Comparison of ENCODE assay signal across 12 cellular contexts in the genomic region with DNA sequence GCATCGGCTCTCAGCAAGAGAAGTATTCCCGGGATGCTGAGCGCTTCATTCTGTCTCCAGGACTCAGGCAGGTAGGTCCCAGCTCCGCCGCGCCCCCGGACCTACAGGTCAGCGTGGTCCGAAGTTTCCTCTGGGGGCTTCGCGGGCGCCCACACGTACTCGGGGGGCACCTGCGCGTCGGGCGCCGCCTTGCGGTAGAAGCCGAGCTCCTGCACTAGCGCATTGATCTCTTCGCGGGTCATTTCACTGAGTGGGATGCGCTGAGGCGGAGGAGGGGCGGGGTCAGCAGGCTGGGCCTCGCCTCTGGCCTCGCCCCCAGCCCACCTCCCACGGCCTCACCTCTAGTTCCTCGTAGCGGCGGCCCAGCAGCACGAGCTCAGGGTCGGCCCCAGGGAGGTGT. TPM values are rescaled to one million over a fixed set of nuclear protein-coding genes. Genes with fewer than 3 reads are reported as not detected.
DNase-seq lines count a peak whose midpoint lies in the region; ATAC-seq and TF ChIP-seq lines count a peak whose summit lies in the region.
"Had no signal": no experiment of that assay in that cellular context is flagged by ENCODE, and none has a peak within 500 bp of the region (broad histone marks: within the 10 kb centered on the region; RNA-seq: fewer than 3 reads in every experiment).

No MANE protein-coding gene starts in this region.

- H3K4me3 ChIP-seq in astrocyte of the spinal cord (ENCODE audit: low read depth, low read length) (no peak overlapping the region), iPS-18a (ENCODE audit: low read length) (peak overlapping the region; percentile 27), sigmoid colon (peak overlapping the region; percentile 73 to 98 (median 92))
- no peak overlapping the region for H3K4me3 ChIP-seq in naive thymus-derived CD4-positive, alpha-beta T cell (ENCODE audit: low read length)

- no peaks in the 10 kb centered on the region for H3K9me3 Mint-ChIP-seq in naive thymus-derived CD4-positive, alpha-beta T cell
- H3K9me3 Mint-ChIP-seq: activated B cell treated with CpG ODN at 0.5 μM for 24 hours; stimulated activated memory B cell treated with anti-CD40 and anti-IgM and Interleukin-4, amounts not matched to agents 10 μg/mL and 1 μg/mL and 100 μg/mL, for 72 hours had no signal

- in situ Hi-C loops in astrocyte of the spinal cord (cut with HindIII; ENCODE audit: low sequenced_read_pairs), result no loop called here

- peaks cover 34% of the 10 kb centered on the region for H3K27me3 ChIP-seq in iPS-18a (ENCODE audit: control insufficient read depth, insufficient read depth, low read length)
- H3K27me3 ChIP-seq in sigmoid colon, result no peaks in the 10 kb centered on the region
- no peaks in the 10 kb centered on the region for H3K27me3 ChIP-seq in naive thymus-derived CD4-positive, alpha-beta T cell (ENCODE audit: control insufficient read depth in 2 of 2, insufficient read depth in 2 of 2, low read length in 2 of 2)

- TF ChIP-seq EP300 in sigmoid colon (IDR thresholded peaks at IDR 0.05), result no peak

- H3K4me1 Mint-ChIP-seq in naive thymus-derived CD4-positive, alpha-beta T cell, result peaks cover 12 to 26% (median 20%) of the 10 kb centered on the region in 7 donors

- peak; percentile 33 for TF ChIP-seq CTCF in GM20000 (IDR thresholded peaks at IDR 0.05; ENCODE audit: extremely low read depth, missing control alignments)
- peak; percentile 56 for TF ChIP-seq CTCF in astrocyte of the spinal cord (IDR thresholded peaks at IDR 0.05; ENCODE audit: low read depth, low read length)
- peak in 3 of 4 experiments; percentile 42 to 83 (median 54) for TF ChIP-seq CTCF in sigmoid colon (IDR thresholded peaks at IDR 0.05)

- WGBS in sigmoid colon, 2 donors, result 50 to 79% methylated on average over 35 of the region's 35 CpGs

- no peak overlapping the region for H3K4me3 Mint-ChIP-seq in naive thymus-derived CD4-positive, alpha-beta T cell
- H3K4me3 Mint-ChIP-seq: stimulated activated memory B cell treated with anti-CD40 and anti-IgM and Interleukin-4, amounts not matched to agents 10 μg/mL and 1 μg/mL and 100 μg/mL, for 72 hours had no signal

- no peak overlapping the region for H3K27ac Mint-ChIP-seq in naive thymus-derived CD4-positive, alpha-beta T cell
- H3K27ac Mint-ChIP-seq: activated B cell treated with CpG ODN at 0.5 μM for 24 hours; stimulated activated memory B cell treated with anti-CD40 and anti-IgM and Interleukin-4, amounts not matched to agents 10 μg/mL and 1 μg/mL and 100 μg/mL, for 72 hours had no signal

- no peak for ATAC-seq in HG02571 (IDR thresholded peaks at IDR 0.05; ENCODE audit: unreplicated experiment)
- ATAC-seq in naive thymus-derived CD4-positive, alpha-beta T cell, result no peak
- ATAC-seq: stimulated activated memory B cell treated with anti-CD40 and anti-IgM and Interleukin-4, amounts not matched to agents 10 μg/mL and 1 μg/mL and 100 μg/mL, for 72 hours had no signal

- no peak overlapping the region for H3K9ac ChIP-seq in iPS-18a (ENCODE audit: low read length)

- DNase-seq in GM20000 (ENCODE audit: low spot score) (no peak), astrocyte of the spinal cord (ENCODE audit: low read depth, low spot score) (no peak), sigmoid colon (peak; percentile 83), NCI-H1092 treated with DMSO at 0.1 percent for 48 hours (lab: John Stamatoyannopoulos, UW) (no peak), NOMO-1 treated with DMSO at 0.1 percent for 48 hours (lab: John Stamatoyannopoulos, UW; ENCODE audit: unreplicated experiment) (no peak)
- no peak for DNase-seq in naive thymus-derived CD4-positive, alpha-beta T cell
- DNase-seq: activated B cell treated with CpG ODN at 0.5 μM for 24 hours; activated naive CD4-positive, alpha-beta T cell; NCI-H187 treated with DMSO at 0.1 percent for 48 hours had no signal

- H3K36me3 ChIP-seq in iPS-18a (ENCODE audit: control insufficient read depth, low read depth, low read length) (no peaks in the 10 kb centered on the region), sigmoid colon (peaks cover 20 to 47% (median 26%) of the 10 kb centered on the region in 4 donors)
- peaks cover 0 to 14% (median 0%) of the 10 kb centered on the region in 3 experiments for H3K36me3 ChIP-seq in naive thymus-derived CD4-positive, alpha-beta T cell (ENCODE audit: control insufficient read depth in 2 of 3, insufficient read depth in 3 of 3, low read length in 3 of 3)

- H3K9me3 ChIP-seq in iPS-18a (ENCODE audit: control insufficient read depth, low read depth, low read length) (no peaks in the 10 kb centered on the region), sigmoid colon (no peaks in the 10 kb centered on the region)
- no peaks in the 10 kb centered on the region for H3K9me3 ChIP-seq in naive thymus-derived CD4-positive, alpha-beta T cell (ENCODE audit: control insufficient read depth in 2 of 3, low read length in 3 of 3)

- CTCF ChIA-PET in naive thymus-derived CD4-positive, alpha-beta T cell (lab: Charles Lee), result interaction anchor here (0.5 kb wide), 1 partner anchor 182 kb away, joined by 3 read pairs; no protein-coding TSS in a partner anchor

- H3K27me3 Mint-ChIP-seq in naive thymus-derived CD4-positive, alpha-beta T cell, result peaks cover 0 to 3% (median 0%) of the 10 kb centered on the region in 5 donors
- H3K27me3 Mint-ChIP-seq: activated B cell treated with CpG ODN at 0.5 μM for 24 hours; stimulated activated memory B cell treated with anti-CD40 and anti-IgM and Interleukin-4, amounts not matched to agents 10 μg/mL and 1 μg/mL and 100 μg/mL, for 72 hours had no signal

- no peak overlapping the region for H3K27ac ChIP-seq in iPS-18a (ENCODE audit: low read length)
- H3K27ac ChIP-seq in sigmoid colon, result peak overlapping the region; percentile 96 to 100 (median 99)
- H3K27ac ChIP-seq in naive thymus-derived CD4-positive, alpha-beta T cell (ENCODE audit: low read depth, low read length), result no peak overlapping the region

- no peak for TF ChIP-seq POLR2A in sigmoid colon (IDR thresholded peaks at IDR 0.05)

- no peaks in the 10 kb centered on the region for H3K36me3 Mint-ChIP-seq in naive thymus-derived CD4-positive, alpha-beta T cell

- intact Hi-C loops in sigmoid colon (cut with DNase I), result loop anchor here (1.0 to 5.0 kb wide), 2 partner anchors 15 to 182 kb away; no protein-coding TSS in a partner anchor
- intact Hi-C loops in naive thymus-derived CD4-positive, alpha-beta T cell (cut with micrococcal nuclease), result loop anchor here (5.0 to 10.0 kb wide), 5 partner anchors 42 to 530 kb away; a partner anchor contains a TSS

- POLR2A ChIA-PET in naive thymus-derived CD4-positive, alpha-beta T cell (lab: Charles Lee), result interaction anchor here (1.0 kb wide), 1 partner anchor 20 kb away, joined by 3 read pairs; no protein-coding TSS in a partner anchor

- H3K4me1 ChIP-seq in iPS-18a (ENCODE audit: control insufficient read depth, low read depth, low read length) (peaks cover 11% of the 10 kb centered on the region), sigmoid colon (peaks cover 0 to 69% (median 63%) of the 10 kb centered on the region in 4 donors)
- peaks cover 8 to 16% of the 10 kb centered on the region in 2 donors for H3K4me1 ChIP-seq in naive thymus-derived CD4-positive, alpha-beta T cell (ENCODE audit: control insufficient read depth in 2 of 2, insufficient read depth in 2 of 2, low read length in 2 of 2)

RNA-seq across cellular contexts. Expression of a gene that starts 2.5 kb away (rescaled TPM):
- total RNA-seq in sigmoid colon, result 1,000 to 10,000 TPM in 3 of 4 donors, 100 to 1,000 TPM in 1; 868 to 1,938 (median 1,638) TPM
- 100 to 1,000 TPM in 2 of 3 donors, 10 to 100 TPM in 1; 40.9 to 192 (median 169) TPM for polyA plus RNA-seq in sigmoid colon
- 10 to 100 TPM in 4 of 5 experiments, 1 to 10 TPM in 1; 9.1 to 71.5 (median 68.6) TPM for total RNA-seq in naive thymus-derived CD4-positive, alpha-beta T cell
- 100 to 1,000 TPM; 129 to 175 TPM for polyA plus RNA-seq in naive thymus-derived CD4-positive, alpha-beta T cell

RNA-seq across cellular contexts. Expression of a gene that starts 17.9 kb away (rescaled TPM):
- 1 to 10 TPM; 1.1 to 2.2 (median 1.8) TPM for total RNA-seq in sigmoid colon
- 10 to 100 TPM; 11.4 to 15.3 (median 12.5) TPM for polyA plus RNA-seq in sigmoid colon
- under 1 TPM in 4 of 5 experiments, not detected in 1; 0.24 to 0.81 (median 0.51) TPM for total RNA-seq in naive thymus-derived CD4-positive, alpha-beta T cell
- not detected for polyA plus RNA-seq in naive thymus-derived CD4-positive, alpha-beta T cell

RNA-seq across cellular contexts. Expression of a gene that starts 23.8 kb away (rescaled TPM):
- 1,000 to 10,000 TPM in 3 of 4 donors, 100 to 1,000 TPM in 1; 987 to 1,789 (median 1,228) TPM for total RNA-seq in sigmoid colon
- 100 to 1,000 TPM in 1 of 3 donors, 10 to 100 TPM in 2; 23.8 to 103 (median 29.4) TPM for polyA plus RNA-seq in sigmoid colon
- 10 to 100 TPM in 1 of 5 experiments, 1 to 10 TPM in 4; 3.1 to 14.9 (median 6.2) TPM for total RNA-seq in naive thymus-derived CD4-positive, alpha-beta T cell
- 1 to 10 TPM; 1.1 to 3.9 TPM for polyA plus RNA-seq in naive thymus-derived CD4-positive, alpha-beta T cell

RNA-seq across cellular contexts. Expression of a gene that starts 35.4 kb away (rescaled TPM):
- total RNA-seq in sigmoid colon, result not detected
- polyA plus RNA-seq in sigmoid colon, result 1 to 10 TPM in 1 of 3 donors, not detected in 2; 5.2 TPM
- total RNA-seq in naive thymus-derived CD4-positive, alpha-beta T cell, result not detected
- polyA plus RNA-seq in naive thymus-derived CD4-positive, alpha-beta T cell, result not detected
- total RNA-seq: activated B cell treated with CpG ODN at 0.5 μM for 24 hours had no signal

RNA-seq across cellular contexts. Expression of a gene that starts 55.1 kb away (rescaled TPM):
- 10 to 100 TPM; 30.1 to 33.5 (median 31.6) TPM for total RNA-seq in sigmoid colon
- polyA plus RNA-seq in sigmoid colon, result 10 to 100 TPM; 23.4 to 44.9 (median 43.2) TPM
- 10 to 100 TPM; 10.6 to 28.5 (median 23.5) TPM for total RNA-seq in naive thymus-derived CD4-positive, alpha-beta T cell
- 10 to 100 TPM; 18.1 to 27.2 TPM for polyA plus RNA-seq in naive thymus-derived CD4-positive, alpha-beta T cell

Comparison
In these comparisons a context has a peak if more than half of its experiments do, and no peak if none do; other contexts are left out.
1. H3K4me3 ChIP-seq: peak in iPS-18a (single experiment) and sigmoid colon (4 of 4); none in astrocyte of the spinal cord (single experiment) and naive thymus-derived CD4-positive, alpha-beta T cell (single experiment).
2. H3K27ac ChIP-seq: peak in sigmoid colon (4 of 4); none in iPS-18a (single experiment) and naive thymus-derived CD4-positive, alpha-beta T cell (single experiment).
3. RNA of a gene that starts 2.5 kb away (total RNA-seq): 868 to 1,938 TPM in sigmoid colon; 9.1 to 71.5 TPM in naive thymus-derived CD4-positive, alpha-beta T cell; every median in the first group is over 10 times any median in the second.
4. RNA of a gene that starts 23.8 kb away (total RNA-seq): 987 to 1,789 TPM in sigmoid colon; 3.1 to 14.9 TPM in naive thymus-derived CD4-positive, alpha-beta T cell; every median in the first group is over 10 times any median in the second.
5. Peak in every context shown above with its lines, with median percentiles within 50 percentile points of each other: CTCF ChIP-seq.